In genomic region chrX:42585842-42586621, GRCh38 we compare ENCODE assay signal across 18 cellular contexts.
"Had no signal": no experiment of that assay in that cellular context is flagged by ENCODE, and none has a peak within 500 bp of the region (broad histone marks: within the 10 kb centered on the region; RNA-seq: fewer than 3 reads in every experiment).

No MANE protein-coding gene starts in this region.

- ATAC-seq: gastrocnemius medialis, left lung, sciatic nerve had no signal

- FAIRE-seq: bronchial epithelial cell had no signal

- H3K27me3 ChIP-seq: gastrocnemius medialis, left lung had no signal

- H3K4me3 ChIP-seq: gastrocnemius medialis, left lung, spleen, thoracic aorta had no signal

- H3K36me3 ChIP-seq: gastrocnemius medialis, left lung, spleen, thoracic aorta had no signal

- H3K4me1 ChIP-seq: gastrocnemius medialis, left lung, spleen had no signal

- H3K27ac ChIP-seq: gastrocnemius medialis, left lung, spleen, thoracic aorta had no signal

- H3K9me3 ChIP-seq: gastrocnemius medialis, left lung, thoracic aorta had no signal

- H3K27me3 Mint-ChIP-seq: activated naive CD8-positive, alpha-beta T cell treated with anti-CD3 and anti-CD28 coated beads, Interleukin-2, amount 10 ng/mL, durations not matched to agents 7 days and 5 days had no signal

- DNase-seq: activated CD4-positive, alpha-beta T cell treated with anti-CD3 and anti-CD28 coated beads for 4 hours; activated gamma-delta T cell treated with Interleukin-2 at 50 U/mL for 16 hours; activated naive CD8-positive, alpha-beta T cell treated with anti-CD3 and anti-CD28 coated beads, Interleukin-2, amount 10 ng/mL, durations not matched to agents 7 days and 5 days; activated T-cell treated with anti-CD3 and anti-CD28 coated beads, Interleukin-2, amount 50 U/mL, for 1 hour; aorta; gastrocnemius medialis; islet precursor cell; left lung; mesendoderm; nephron progenitor cell; spleen; stimulated activated CD4-positive, alpha-beta T cell treated with anti-CD3 and anti-CD28 coated beads, Interleukin-1b, Interleukin-23, amount 100 ng/mL, for 48 hours; stimulated activated naive CD4-positive, alpha-beta T cell treated with Interleukin-2 at 50 U/mL for 16 hours; SW 1271; T-helper 9 cell had no signal

- H3K27ac Mint-ChIP-seq: activated naive CD8-positive, alpha-beta T cell treated with anti-CD3 and anti-CD28 coated beads, Interleukin-2, amount 10 ng/mL, durations not matched to agents 7 days and 5 days; nephron progenitor cell had no signal

- H3K4me3 Mint-ChIP-seq: activated naive CD8-positive, alpha-beta T cell treated with anti-CD3 and anti-CD28 coated beads, Interleukin-2, amount 10 ng/mL, durations not matched to agents 7 days and 5 days; nephron progenitor cell had no signal
